ENCODE assay signal across 1 cellular context in the genomic region with DNA sequence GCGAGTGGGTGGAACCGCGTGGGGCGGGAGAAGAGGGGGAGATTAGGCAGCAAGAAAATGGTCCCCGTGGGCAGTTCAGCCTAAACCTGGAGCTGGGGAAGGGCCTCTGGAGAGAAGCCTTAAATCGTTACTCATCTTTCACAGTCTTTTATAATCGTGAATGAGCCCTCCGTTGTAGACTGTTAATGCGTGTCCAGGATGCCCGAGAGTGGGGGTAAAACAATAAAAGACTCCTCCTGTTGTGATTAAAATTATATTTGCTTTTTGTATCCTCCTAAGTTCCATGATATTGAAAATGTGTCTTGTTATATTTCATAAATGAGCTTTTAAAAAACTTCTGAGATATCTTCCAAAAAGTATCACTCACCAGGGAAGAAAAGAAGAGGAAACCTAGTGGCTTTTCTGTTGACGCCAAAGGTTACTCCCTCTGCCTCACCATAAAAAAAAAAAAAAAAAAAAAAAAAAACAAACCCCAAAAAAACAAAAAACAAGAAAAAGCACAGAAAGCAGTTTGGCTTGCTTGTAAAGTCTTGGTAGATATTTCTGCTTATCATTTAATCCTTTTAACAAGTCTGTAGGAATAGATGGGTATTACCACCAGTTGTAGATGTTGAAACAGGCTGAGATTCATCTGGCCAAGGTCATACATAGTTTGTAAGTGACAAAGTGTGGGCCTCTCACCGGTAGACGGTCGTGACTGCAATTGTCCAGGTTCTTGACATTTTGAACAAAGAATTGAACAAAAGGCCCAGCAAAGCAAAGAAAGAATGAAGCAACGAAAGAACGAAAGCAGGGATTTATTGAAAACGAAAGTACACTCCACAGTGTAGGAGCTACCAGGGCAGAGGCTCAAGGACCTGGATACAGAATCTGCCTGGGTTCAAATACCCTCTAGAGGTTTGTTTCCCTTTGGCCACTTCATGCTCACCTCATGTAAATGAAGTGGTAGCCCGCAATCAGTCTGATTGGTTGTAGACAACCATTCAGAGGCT.
TF ChIP-seq lines count a peak whose summit lies in the region.

No MANE protein-coding gene starts in this region.

TF ChIP-seq in K562, 482 proteins besides CTCF, POLR2A, EP300 and RAD21 (continued from another document and continues in another):
- TF ChIP-seq ELF2 (CRISPR knock-in tag; IDR thresholded peaks at IDR 0.05) (no peak), MCM3 (IDR thresholded peaks at IDR 0.05) (no peak), ZFP36 (IDR thresholded peaks at IDR 0.05; ENCODE audit: low read depth, low read length, partially characterized antibody) (no peak), ESRRA (IDR thresholded peaks at IDR 0.05; ENCODE audit: borderline replicate concordance, low read depth) (peak; percentile 69; the same call in 1 of the 2 replicates), KDM1A (IDR thresholded peaks at IDR 0.05) (peak; percentile 16 to 59; a peak in 2 of 4 replicates), PHB (CRISPR knock-in tag; IDR thresholded peaks at IDR 0.05) (no peak), ZNF668 (CRISPR knock-in tag; IDR thresholded peaks at IDR 0.05) (no peak), TOE1 (IDR thresholded peaks at IDR 0.05; ENCODE audit: borderline replicate concordance) (peak; percentile 22; the same call in 1 of the 2 replicates), TOE1 (CRISPR knock-in tag; IDR thresholded peaks at IDR 0.05; ENCODE audit: borderline replicate concordance, low read depth) (no peak), SNIP1 (IDR thresholded peaks at IDR 0.05; ENCODE audit: low read depth) (no peak), TCF7 (IDR thresholded peaks at IDR 0.05; ENCODE audit: borderline replicate concordance) (no peak), SPI1 (IDR thresholded peaks at IDR 0.05; ENCODE audit: borderline replicate concordance, low read depth, low read length) (no peak), ARNT (IDR thresholded peaks at IDR 0.05) (0 out of 4 replicates have a peak, but pooled peaks of 1 of the 2 experiments have one; percentile 4), MIER1 (IDR thresholded peaks at IDR 0.05; ENCODE audit: low read depth) (0 out of 2 replicates have a peak, but pooled peaks have one; percentile 12), BHLHE40 (IDR thresholded peaks at IDR 0.05; ENCODE audit: low read length) (no peak), RHOXF2B (CRISPR knock-in tag; conservative IDR thresholded peaks at IDR 0.05) (no peak), GATAD2B (IDR thresholded peaks at IDR 0.05; ENCODE audit: borderline replicate concordance) (0 out of 2 replicates have a peak, but pooled peaks have one; percentile 7), CBX2 (IDR thresholded peaks at IDR 0.05; ENCODE audit: insufficient read depth, low read length, poor library complexity, severe bottlenecking) (no peak), FOXP1 (CRISPR knock-in tag; IDR thresholded peaks at IDR 0.05) (no peak), ARID1B (IDR thresholded peaks at IDR 0.05) (no peak), STAT5B (CRISPR knock-in tag; IDR thresholded peaks at IDR 0.05) (no peak), BRD9 (IDR thresholded peaks at IDR 0.05; ENCODE audit: low read depth, partially characterized antibody) (peak; percentile 89), ZNF253 (CRISPR knock-in tag; conservative IDR thresholded peaks at IDR 0.05) (no peak), BRD4 (IDR thresholded peaks at IDR 0.05) (peak; percentile 57; the same call in 1 of the 2 replicates), CEBPB (tag; IDR thresholded peaks at IDR 0.05) (0 out of 2 replicates have a peak, but pooled peaks have one; percentile 32), ATF7 (IDR thresholded peaks at IDR 0.05) (no peak), BACH1 (tag; IDR thresholded peaks at IDR 0.05) (peak; percentile 73), NCOA2 (IDR thresholded peaks at IDR 0.05; ENCODE audit: partially characterized antibody in 2 of 2) (no peak), POLR2H (tag; IDR thresholded peaks at IDR 0.05; ENCODE audit: low read depth) (peak; percentile 19; the same call in 1 of the 2 replicates), ZSCAN29 (IDR thresholded peaks at IDR 0.05) (no peak), SMARCA4 (IDR thresholded peaks at IDR 0.05) (0 out of 2 replicates have a peak, but pooled peaks have one; percentile 2), SNRNP70 (optimal IDR thresholded peaks at IDR 0.05; ENCODE audit: low read depth, low read length) (no peak), HDAC3 (IDR thresholded peaks at IDR 0.05; ENCODE audit: borderline replicate concordance, partially characterized antibody) (peak; percentile 8), HDAC1 (IDR thresholded peaks at IDR 0.05) (no peak), BCOR (IDR thresholded peaks at IDR 0.05) (no peak), NFRKB (IDR thresholded peaks at IDR 0.05; ENCODE audit: low read depth) (peak; percentile 82), FOXK2 (conservative IDR thresholded peaks at IDR 0.05 in 1 of 2, IDR thresholded peaks at IDR 0.05 in 1 of 2; ENCODE audit: low read depth in 2 of 2) (no peak), NCOR1 (IDR thresholded peaks at IDR 0.05) (no peak)
- TF ChIP-seq, protein P1, sequence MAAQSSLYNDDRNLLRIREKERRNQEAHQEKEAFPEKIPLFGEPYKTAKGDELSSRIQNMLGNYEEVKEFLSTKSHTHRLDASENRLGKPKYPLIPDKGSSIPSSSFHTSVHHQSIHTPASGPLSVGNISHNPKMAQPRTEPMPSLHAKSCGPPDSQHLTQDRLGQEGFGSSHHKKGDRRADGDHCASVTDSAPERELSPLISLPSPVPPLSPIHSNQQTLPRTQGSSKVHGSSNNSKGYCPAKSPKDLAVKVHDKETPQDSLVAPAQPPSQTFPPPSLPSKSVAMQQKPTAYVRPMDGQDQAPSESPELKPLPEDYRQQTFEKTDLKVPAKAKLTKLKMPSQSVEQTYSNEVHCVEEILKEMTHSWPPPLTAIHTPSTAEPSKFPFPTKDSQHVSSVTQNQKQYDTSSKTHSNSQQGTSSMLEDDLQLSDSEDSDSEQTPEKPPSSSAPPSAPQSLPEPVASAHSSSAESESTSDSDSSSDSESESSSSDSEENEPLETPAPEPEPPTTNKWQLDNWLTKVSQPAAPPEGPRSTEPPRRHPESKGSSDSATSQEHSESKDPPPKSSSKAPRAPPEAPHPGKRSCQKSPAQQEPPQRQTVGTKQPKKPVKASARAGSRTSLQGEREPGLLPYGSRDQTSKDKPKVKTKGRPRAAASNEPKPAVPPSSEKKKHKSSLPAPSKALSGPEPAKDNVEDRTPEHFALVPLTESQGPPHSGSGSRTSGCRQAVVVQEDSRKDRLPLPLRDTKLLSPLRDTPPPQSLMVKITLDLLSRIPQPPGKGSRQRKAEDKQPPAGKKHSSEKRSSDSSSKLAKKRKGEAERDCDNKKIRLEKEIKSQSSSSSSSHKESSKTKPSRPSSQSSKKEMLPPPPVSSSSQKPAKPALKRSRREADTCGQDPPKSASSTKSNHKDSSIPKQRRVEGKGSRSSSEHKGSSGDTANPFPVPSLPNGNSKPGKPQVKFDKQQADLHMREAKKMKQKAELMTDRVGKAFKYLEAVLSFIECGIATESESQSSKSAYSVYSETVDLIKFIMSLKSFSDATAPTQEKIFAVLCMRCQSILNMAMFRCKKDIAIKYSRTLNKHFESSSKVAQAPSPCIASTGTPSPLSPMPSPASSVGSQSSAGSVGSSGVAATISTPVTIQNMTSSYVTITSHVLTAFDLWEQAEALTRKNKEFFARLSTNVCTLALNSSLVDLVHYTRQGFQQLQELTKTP (IDR thresholded peaks at IDR 0.05; ENCODE audit: low read depth in 1 of 2, partially characterized antibody in 2 of 2): no peak
- TF ChIP-seq, protein P2, sequence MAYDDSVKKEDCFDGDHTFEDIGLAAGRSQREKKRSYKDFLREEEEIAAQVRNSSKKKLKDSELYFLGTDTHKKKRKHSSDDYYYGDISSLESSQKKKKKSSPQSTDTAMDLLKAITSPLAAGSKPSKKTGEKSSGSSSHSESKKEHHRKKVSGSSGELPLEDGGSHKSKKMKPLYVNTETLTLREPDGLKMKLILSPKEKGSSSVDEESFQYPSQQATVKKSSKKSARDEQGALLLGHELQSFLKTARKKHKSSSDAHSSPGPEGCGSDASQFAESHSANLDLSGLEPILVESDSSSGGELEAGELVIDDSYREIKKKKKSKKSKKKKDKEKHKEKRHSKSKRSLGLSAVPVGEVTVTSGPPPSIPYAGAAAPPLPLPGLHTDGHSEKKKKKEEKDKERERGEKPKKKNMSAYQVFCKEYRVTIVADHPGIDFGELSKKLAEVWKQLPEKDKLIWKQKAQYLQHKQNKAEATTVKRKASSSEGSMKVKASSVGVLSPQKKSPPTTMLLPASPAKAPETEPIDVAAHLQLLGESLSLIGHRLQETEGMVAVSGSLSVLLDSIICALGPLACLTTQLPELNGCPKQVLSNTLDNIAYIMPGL (CRISPR knock-in tag; IDR thresholded peaks at IDR 0.05): no peak
- TF ChIP-seq, protein P3, sequence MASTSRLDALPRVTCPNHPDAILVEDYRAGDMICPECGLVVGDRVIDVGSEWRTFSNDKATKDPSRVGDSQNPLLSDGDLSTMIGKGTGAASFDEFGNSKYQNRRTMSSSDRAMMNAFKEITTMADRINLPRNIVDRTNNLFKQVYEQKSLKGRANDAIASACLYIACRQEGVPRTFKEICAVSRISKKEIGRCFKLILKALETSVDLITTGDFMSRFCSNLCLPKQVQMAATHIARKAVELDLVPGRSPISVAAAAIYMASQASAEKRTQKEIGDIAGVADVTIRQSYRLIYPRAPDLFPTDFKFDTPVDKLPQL (IDR thresholded peaks at IDR 0.05; ENCODE audit: extremely low read depth, insufficient read length): no peak
- TF ChIP-seq, protein P4, sequence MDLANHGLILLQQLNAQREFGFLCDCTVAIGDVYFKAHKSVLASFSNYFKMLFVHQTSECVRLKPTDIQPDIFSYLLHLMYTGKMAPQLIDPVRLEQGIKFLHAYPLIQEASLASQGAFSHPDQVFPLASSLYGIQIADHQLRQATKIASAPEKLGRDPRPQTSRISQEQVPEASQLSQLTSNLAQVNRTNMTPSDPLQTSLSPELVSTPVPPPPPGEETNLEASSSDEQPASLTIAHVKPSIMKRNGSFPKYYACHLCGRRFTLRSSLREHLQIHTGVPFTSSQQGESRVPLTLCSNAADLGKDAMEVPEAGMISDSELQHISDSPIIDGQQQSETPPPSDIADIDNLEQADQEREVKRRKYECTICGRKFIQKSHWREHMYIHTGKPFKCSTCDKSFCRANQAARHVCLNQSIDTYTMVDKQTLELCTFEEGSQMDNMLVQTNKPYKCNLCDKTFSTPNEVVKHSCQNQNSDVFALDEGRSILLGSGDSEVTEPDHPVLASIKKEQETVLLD (IDR thresholded peaks at IDR 0.05): no peak
- TF ChIP-seq, protein P5, sequence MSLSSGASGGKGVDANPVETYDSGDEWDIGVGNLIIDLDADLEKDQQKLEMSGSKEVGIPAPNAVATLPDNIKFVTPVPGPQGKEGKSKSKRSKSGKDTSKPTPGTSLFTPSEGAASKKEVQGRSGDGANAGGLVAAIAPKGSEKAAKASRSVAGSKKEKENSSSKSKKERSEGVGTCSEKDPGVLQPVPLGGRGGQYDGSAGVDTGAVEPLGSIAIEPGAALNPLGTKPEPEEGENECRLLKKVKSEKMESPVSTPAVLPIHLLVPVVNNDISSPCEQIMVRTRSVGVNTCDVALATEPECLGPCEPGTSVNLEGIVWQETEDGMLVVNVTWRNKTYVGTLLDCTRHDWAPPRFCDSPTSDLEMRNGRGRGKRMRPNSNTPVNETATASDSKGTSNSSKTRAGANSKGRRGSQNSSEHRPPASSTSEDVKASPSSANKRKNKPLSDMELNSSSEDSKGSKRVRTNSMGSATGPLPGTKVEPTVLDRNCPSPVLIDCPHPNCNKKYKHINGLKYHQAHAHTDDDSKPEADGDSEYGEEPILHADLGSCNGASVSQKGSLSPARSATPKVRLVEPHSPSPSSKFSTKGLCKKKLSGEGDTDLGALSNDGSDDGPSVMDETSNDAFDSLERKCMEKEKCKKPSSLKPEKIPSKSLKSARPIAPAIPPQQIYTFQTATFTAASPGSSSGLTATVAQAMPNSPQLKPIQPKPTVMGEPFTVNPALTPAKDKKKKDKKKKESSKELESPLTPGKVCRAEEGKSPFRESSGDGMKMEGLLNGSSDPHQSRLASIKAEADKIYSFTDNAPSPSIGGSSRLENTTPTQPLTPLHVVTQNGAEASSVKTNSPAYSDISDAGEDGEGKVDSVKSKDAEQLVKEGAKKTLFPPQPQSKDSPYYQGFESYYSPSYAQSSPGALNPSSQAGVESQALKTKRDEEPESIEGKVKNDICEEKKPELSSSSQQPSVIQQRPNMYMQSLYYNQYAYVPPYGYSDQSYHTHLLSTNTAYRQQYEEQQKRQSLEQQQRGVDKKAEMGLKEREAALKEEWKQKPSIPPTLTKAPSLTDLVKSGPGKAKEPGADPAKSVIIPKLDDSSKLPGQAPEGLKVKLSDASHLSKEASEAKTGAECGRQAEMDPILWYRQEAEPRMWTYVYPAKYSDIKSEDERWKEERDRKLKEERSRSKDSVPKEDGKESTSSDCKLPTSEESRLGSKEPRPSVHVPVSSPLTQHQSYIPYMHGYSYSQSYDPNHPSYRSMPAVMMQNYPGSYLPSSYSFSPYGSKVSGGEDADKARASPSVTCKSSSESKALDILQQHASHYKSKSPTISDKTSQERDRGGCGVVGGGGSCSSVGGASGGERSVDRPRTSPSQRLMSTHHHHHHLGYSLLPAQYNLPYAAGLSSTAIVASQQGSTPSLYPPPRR (CRISPR knock-in tag; IDR thresholded peaks at IDR 0.05; ENCODE audit: borderline replicate concordance): no peak
- TF ChIP-seq, protein P6, sequence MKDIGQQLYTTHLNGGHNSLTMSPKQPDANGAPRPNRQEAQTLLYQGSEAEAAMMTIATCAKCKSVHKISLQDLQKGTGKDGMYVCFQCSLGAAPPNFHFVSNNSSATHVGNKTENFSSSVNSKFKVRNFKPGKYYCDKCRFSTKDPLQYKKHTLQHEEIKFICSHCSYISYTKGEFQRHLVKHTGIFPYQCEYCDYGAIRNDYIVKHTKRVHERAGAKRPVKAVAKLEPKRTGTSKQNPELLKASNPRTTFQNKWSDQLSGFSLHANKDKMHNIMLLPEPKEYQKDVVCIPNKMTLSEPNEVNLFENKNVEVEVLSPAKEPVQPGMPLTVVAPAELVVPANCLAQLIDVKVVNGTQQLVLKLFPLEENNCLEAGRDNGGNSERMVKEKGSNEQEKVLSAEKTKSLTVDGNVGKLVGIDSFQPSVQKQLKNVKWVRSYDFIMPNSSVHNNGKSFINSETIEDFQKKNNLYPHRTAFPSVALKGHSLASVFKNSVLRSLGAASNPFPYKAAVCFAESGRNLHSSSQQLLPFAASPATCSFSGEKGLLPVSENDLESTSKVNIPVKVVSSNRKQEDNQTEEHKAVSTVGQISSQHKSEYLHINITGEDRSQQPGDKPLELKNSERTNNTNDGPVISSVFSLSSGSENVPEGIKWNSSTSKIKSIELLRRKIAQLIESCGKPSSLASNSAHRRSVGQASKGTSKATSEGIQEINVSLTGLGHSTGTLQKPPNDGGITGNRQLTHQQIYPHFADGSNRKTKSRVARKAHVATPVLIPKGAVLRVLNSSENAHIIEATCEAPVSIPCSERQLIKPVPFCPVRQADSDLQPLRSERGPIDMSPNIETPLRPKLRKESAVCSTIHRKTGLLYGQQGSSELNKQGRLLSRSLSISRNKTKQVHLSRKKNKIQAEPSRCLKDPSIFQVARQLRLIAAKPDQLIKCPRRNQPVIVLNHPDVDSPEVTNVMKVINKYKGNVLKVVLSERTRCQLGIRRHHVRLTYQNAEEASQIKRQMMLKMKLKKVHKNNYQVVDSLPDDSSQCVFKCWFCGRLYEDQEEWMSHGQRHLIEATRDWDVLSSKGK (CRISPR knock-in tag; IDR thresholded peaks at IDR 0.05): no peak
